ENCODE assay signal across 14 cellular contexts in genomic region chr16:64455275-64455674, GRCh38.
DNase-seq lines count a peak whose midpoint lies in the region; ATAC-seq and TF ChIP-seq lines count a peak whose summit lies in the region.
"Had no signal": no experiment of that assay in that cellular context is flagged by ENCODE, and none has a peak within 500 bp of the region (broad histone marks: within the 10 kb centered on the region; RNA-seq: fewer than 3 reads in every experiment).

No MANE protein-coding gene starts in this region.

- H3K36me3 ChIP-seq in iPS-18a (ENCODE audit: control insufficient read depth, low read depth, low read length) = no peaks in the 10 kb centered on the region

- peak; percentile 5 for TF ChIP-seq CTCF in AG04449 (IDR thresholded peaks at IDR 0.05; ENCODE audit: insufficient read depth, low read length, missing control alignments)

- POLR2A ChIA-PET in AG04449 (lab: Yijun Ruan, JAX) = no interaction called here

- H3K27ac ChIP-seq in iPS-18a (ENCODE audit: low read length) = no peak overlapping the region
- H3K27ac ChIP-seq in caudate nucleus (ENCODE audit: low read depth, low read length) = no peak overlapping the region
- H3K27ac ChIP-seq: dorsolateral prefrontal cortex had no signal

- DNase-seq in AG04449 (ENCODE audit: low read depth, low spot score) (no peak), H4 (ENCODE audit: low spot score) (peak; percentile 24), amniotic epithelial cell (ENCODE audit: low read depth) (peak; percentile 41), caudate nucleus (lab: John Stamatoyannopoulos, UW) (no peak), DMS79 treated with DMSO at 0.1 percent for 48 hours (lab: John Stamatoyannopoulos, UW) (no peak), retina (no peak)
- DNase-seq: activated CD4-positive, alpha-beta memory T cell treated with anti-CD3 and anti-CD28 coated beads for 36 hours; activated naive CD4-positive, alpha-beta T cell treated with anti-CD3 and anti-CD28 coated beads for 36 hours; COR-L47; dorsolateral prefrontal cortex; naive thymus-derived CD4-positive, alpha-beta T cell; NCI-H526 treated with DMSO at 0.1 percent for 48 hours had no signal

- no peaks in the 10 kb centered on the region for H3K9me3 ChIP-seq in iPS-18a (ENCODE audit: control insufficient read depth, low read depth, low read length)

- H3K4me3 ChIP-seq in AG04449 (ENCODE audit: low read depth, low read length) (no peak overlapping the region), iPS-18a (ENCODE audit: low read length) (peak overlapping the region; percentile 25)
- H3K4me3 ChIP-seq: dorsolateral prefrontal cortex had no signal

- no peak overlapping the region for H3K9ac ChIP-seq in iPS-18a (ENCODE audit: low read length)

- peaks cover 17% of the 10 kb centered on the region for H3K4me1 ChIP-seq in iPS-18a (ENCODE audit: control insufficient read depth, low read depth, low read length)

- CTCF ChIA-PET in AG04449 (lab: Yijun Ruan, JAX) = interaction anchor here (0.5 to 1.5 kb wide), 7 partner anchors 8 to 453 kb away, joined by 3 to 4 read pairs (median 3); no protein-coding TSS in a partner anchor

- no peak for ATAC-seq in HG02884 (IDR thresholded peaks at IDR 0.05; ENCODE audit: unreplicated experiment)
- ATAC-seq: naive thymus-derived CD4-positive, alpha-beta T cell had no signal

- H3K27me3 ChIP-seq in iPS-18a (ENCODE audit: control insufficient read depth, insufficient read depth, low read length) = no peaks in the 10 kb centered on the region
- H3K27me3 ChIP-seq: dorsolateral prefrontal cortex had no signal

Comparison
In these comparisons a context has a peak if more than half of its experiments do, and no peak if none do; other contexts are left out.
1. DNase-seq: peak in H4 (single experiment) and amniotic epithelial cell (single experiment); none in AG04449 (single experiment), caudate nucleus (0 of 61), DMS79 treated with DMSO at 0.1 percent for 48 hours (single experiment) and retina (single experiment).